Comparison of ENCODE assay signal across 15 cellular contexts in genomic region chr11:64074239-64074638, GRCh38. TPM values are rescaled to one million over a fixed set of nuclear protein-coding genes. Genes with fewer than 3 reads are reported as not detected.
DNase-seq lines count a peak whose midpoint lies in the region; ATAC-seq and TF ChIP-seq lines count a peak whose summit lies in the region.
"Had no signal": no experiment of that assay in that cellular context is flagged by ENCODE, and none has a peak within 500 bp of the region (broad histone marks: within the 10 kb centered on the region; RNA-seq: fewer than 3 reads in every experiment).

No MANE protein-coding gene starts in this region.

- TF ChIP-seq CTCF in H9 (conservative IDR thresholded peaks at IDR 0.05) (no peak), GM13977 (IDR thresholded peaks at IDR 0.05; ENCODE audit: extremely low read depth, insufficient read depth, missing control alignments) (no peak)

- H3K4ac ChIP-seq in H9 (ENCODE audit: low read depth, low read length) = no peak overlapping the region

- H4K8ac ChIP-seq in H9 (replicated peaks; ENCODE audit: insufficient read length, low read depth, low read length) = no peak overlapping the region

- H3K9ac ChIP-seq in H9 (ENCODE audit: extremely low read depth, insufficient read length, low read length) = no peak overlapping the region

- no CpG with 5 or more reads among the region's 10 CpGs for WGBS in H9 (ENCODE audit: extremely low coverage, insufficient read length, low lambda C conversion rate)

- no peak overlapping the region for H3K18ac ChIP-seq in H9 (ENCODE audit: insufficient read length, low read depth, low read length)

- H3K14ac ChIP-seq in H9 (ENCODE audit: insufficient read depth, low read length) = no peak overlapping the region; the same call in 1 of the 2 replicates

- H3K23me2 ChIP-seq in H9 (ENCODE audit: insufficient read length, low read depth, low read length, poor library complexity, severe bottlenecking) = no peaks in the 10 kb centered on the region

- H3K27me3 ChIP-seq in H9 (ENCODE audit: insufficient read depth, low read length) = peaks cover 8% of the 10 kb centered on the region; the same call in 1 of the 2 replicates
- H3K27me3 ChIP-seq: pancreas had no signal

- no peak overlapping the region for H2BK5ac ChIP-seq in H9 (ENCODE audit: insufficient read length, low read length)

- H3K36me3 Mint-ChIP-seq in effector memory CD8-positive, alpha-beta T cell (ENCODE audit: insufficient read depth) = no peaks in the 10 kb centered on the region
- no peaks in the 10 kb centered on the region for H3K36me3 Mint-ChIP-seq in H9 (ENCODE audit: insufficient read depth in 1 of 3, low read depth in 3 of 3)

- H3K27ac ChIP-seq in H9 (ENCODE audit: insufficient read length, low read depth, low read length) = no peak overlapping the region
- H3K27ac ChIP-seq: pancreas, PC-9 had no signal

- no peak overlapping the region for H3K56ac ChIP-seq in H9 (ENCODE audit: insufficient read length, low read depth, low read length)

- H4K5ac ChIP-seq in H9 (ENCODE audit: insufficient read length, low read depth, low read length) = no peak overlapping the region

- no peak overlapping the region for H2BK20ac ChIP-seq in H9 (ENCODE audit: low read depth, low read length, poor library complexity, severe bottlenecking)

- ATAC-seq in effector memory CD8-positive, alpha-beta T cell (replicated peaks) = no peak
- ATAC-seq in HG03460 (IDR thresholded peaks at IDR 0.05; ENCODE audit: unreplicated experiment) = no peak
- ATAC-seq: pancreas had no signal

- peak; percentile 18 for DNase-seq in stimulated activated CD4-positive, alpha-beta T cell treated with anti-CD3 and anti-CD28 coated beads, Interleukin-4, amount 100 ng/mL, for 1 hour
- no peak for DNase-seq in stimulated activated CD4-positive, alpha-beta T cell treated with anti-CD3 and anti-CD28 coated beads, Interleukin-2, amount 100 ng/mL, for 48 hours
- peak; percentile 44 for DNase-seq in SW480 (ENCODE audit: low spot score)
- no peak for DNase-seq in effector memory CD8-positive, alpha-beta T cell
- DNase-seq in H9 = no peak
- no peak for DNase-seq in central memory CD4-positive, alpha-beta T cell
- DNase-seq in GM13977 (ENCODE audit: low spot score) = no peak
- DNase-seq: activated T-cell treated with anti-CD3 and anti-CD28 coated beads, Interleukin-2, amount 50 U/mL, for 24 hours; AML-193; KBM-7; pancreas; PC-9 had no signal

- in situ Hi-C loops in GM13977 (cut with MboI; ENCODE audit: low pct_unique_long_range_greater_than_20kb, low sequenced_read_pairs, unreplicated experiment) = no loop called here

- H3K4me1 Mint-ChIP-seq in effector memory CD8-positive, alpha-beta T cell (ENCODE audit: low read depth in 2 of 2) = peaks cover 6% of the 10 kb centered on the region in 2 donors
- H3K4me1 Mint-ChIP-seq in H9 = peaks cover 11 to 23% of the 10 kb centered on the region in 2 experiments

- peak overlapping the region; percentile 35 to 53 for H3K27ac Mint-ChIP-seq in effector memory CD8-positive, alpha-beta T cell
- H3K27ac Mint-ChIP-seq in H9 = no peak overlapping the region
- H3K27ac Mint-ChIP-seq: activated T-cell treated with anti-CD3 and anti-CD28 coated beads, Interleukin-2, amount 50 U/mL, for 24 hours had no signal

- no peaks in the 10 kb centered on the region for H3K4me1 ChIP-seq in H9 (ENCODE audit: insufficient read depth, low read length)
- H3K4me1 ChIP-seq: pancreas had no signal

- no peak overlapping the region for H2BK12ac ChIP-seq in H9 (ENCODE audit: insufficient read length, low read depth, low read length)

- H3K27me3 Mint-ChIP-seq in effector memory CD8-positive, alpha-beta T cell = no peaks in the 10 kb centered on the region
- H3K27me3 Mint-ChIP-seq in H9 (ENCODE audit: low read depth) = peaks cover 72% of the 10 kb centered on the region
- H3K27me3 Mint-ChIP-seq: activated T-cell treated with anti-CD3 and anti-CD28 coated beads, Interleukin-2, amount 50 U/mL, for 24 hours had no signal

- no peaks in the 10 kb centered on the region for H3K79me1 ChIP-seq in H9 (ENCODE audit: insufficient read depth, low read depth, low read length, poor library complexity, severe bottlenecking)

- no peak overlapping the region for H3K23ac ChIP-seq in H9 (ENCODE audit: insufficient read length, low read depth, low read length)

- H2BK120ac ChIP-seq in H9 (ENCODE audit: low read depth, low read length, poor library complexity, severe bottlenecking) = no peak overlapping the region

- no peak overlapping the region for H4K91ac ChIP-seq in H9 (ENCODE audit: insufficient read length, low read depth, low read length)

- no peak overlapping the region for H3T11ph ChIP-seq in H9 (ENCODE audit: low read length)

- peaks cover 7% of the 10 kb centered on the region for H4K20me1 ChIP-seq in H9 (ENCODE audit: control insufficient read depth, insufficient read depth, insufficient read length)

- H2AFZ ChIP-seq in H9 (ENCODE audit: low read length) = no peak overlapping the region
- H2AFZ ChIP-seq: PC-9 had no signal

- no peak overlapping the region for H3K4me3 Mint-ChIP-seq in effector memory CD8-positive, alpha-beta T cell
- H3K4me3 Mint-ChIP-seq in H9 = no peak overlapping the region
- H3K4me3 Mint-ChIP-seq: activated T-cell treated with anti-CD3 and anti-CD28 coated beads, Interleukin-2, amount 50 U/mL, for 24 hours had no signal

- H3K4me2 ChIP-seq in H9 (ENCODE audit: insufficient read depth, insufficient read length, low read length) = no peak overlapping the region
- H3K4me2 ChIP-seq: PC-9 had no signal

- no peak overlapping the region for H2AK5ac ChIP-seq in H9 (ENCODE audit: insufficient read length, low read length)

- no peaks in the 10 kb centered on the region for H3K9me3 ChIP-seq in H9 (ENCODE audit: control insufficient read depth, low read depth, low read length)
- H3K9me3 ChIP-seq: pancreas had no signal

- H3K79me2 ChIP-seq in H9 (ENCODE audit: insufficient read depth, low read length) = no peaks in the 10 kb centered on the region

- H2BK15ac ChIP-seq in H9 (ENCODE audit: low read depth, low read length) = no peak overlapping the region

- H3K9me3 Mint-ChIP-seq in effector memory CD8-positive, alpha-beta T cell = no peaks in the 10 kb centered on the region
- H3K9me3 Mint-ChIP-seq in H9 = no peaks in the 10 kb centered on the region; a peak in 1 of 5 replicates
- H3K9me3 Mint-ChIP-seq: activated T-cell treated with anti-CD3 and anti-CD28 coated beads, Interleukin-2, amount 50 U/mL, for 24 hours had no signal

RNA-seq across cellular contexts. Expression of gene FLRT1, which starts 38.5 kb away (rescaled TPM):
- total RNA-seq in H9 (2021) = 0.24 and 0.31 TPM in 2 replicates
- total RNA-seq: endothelial cell of umbilical vein, mesenteric fat pad had no signal

Comparison
In these comparisons a context has a peak if more than half of its experiments do, and no peak if none do; other contexts are left out.
1. DNase-seq: peak in stimulated activated CD4-positive, alpha-beta T cell treated with anti-CD3 and anti-CD28 coated beads, Interleukin-4, amount 100 ng/mL, for 1 hour (single experiment) and SW480 (single experiment); none in stimulated activated CD4-positive, alpha-beta T cell treated with anti-CD3 and anti-CD28 coated beads, Interleukin-2, amount 100 ng/mL, for 48 hours (0 of 2), effector memory CD8-positive, alpha-beta T cell (0 of 3), H9 (single experiment), central memory CD4-positive, alpha-beta T cell (single experiment) and GM13977 (single experiment).
2. H3K27ac Mint-ChIP-seq: peak in effector memory CD8-positive, alpha-beta T cell (2 of 2); none in H9 (0 of 3).